In the genomic region with DNA sequence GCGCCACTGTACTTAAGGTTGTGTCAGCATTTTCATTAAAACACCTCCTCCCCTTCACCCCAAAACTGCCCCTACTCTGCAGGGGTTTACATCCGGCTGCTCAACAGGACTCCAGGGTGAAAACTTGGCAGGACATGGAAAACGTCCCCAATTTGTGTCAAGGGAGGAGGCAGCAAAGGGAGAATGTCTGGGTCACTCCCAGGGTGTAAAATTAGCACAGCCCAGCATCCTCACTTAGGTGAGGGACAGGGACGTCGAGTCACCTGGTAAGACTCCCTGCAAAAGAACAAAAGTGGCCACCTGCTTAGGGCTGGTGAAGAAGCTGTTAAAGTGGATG, we compare ENCODE assay signal across 11 cellular contexts.
DNase-seq lines count a peak whose midpoint lies in the region; ATAC-seq and TF ChIP-seq lines count a peak whose summit lies in the region.
"Had no signal": no experiment of that assay in that cellular context is flagged by ENCODE, and none has a peak within 500 bp of the region (broad histone marks: within the 10 kb centered on the region; RNA-seq: fewer than 3 reads in every experiment).

No MANE protein-coding gene starts in this region.

- WGBS in transverse colon (ENCODE audit: low coverage in 1 of 2), 2 donors: 0 to 36% methylated on average over 2 to 5 of the region's 5 CpGs

- BruUV-seq in MCF 10A (replicated peaks; lab: Mats Ljungman, UMichigan): no TSS peak

- peaks cover 51% of the 10 kb centered on the region for H3K4me1 Mint-ChIP-seq in MCF 10A (ENCODE audit: insufficient read depth, unreplicated experiment)
- peaks cover 99% of the 10 kb centered on the region for H3K4me1 Mint-ChIP-seq in activated naive CD8-positive, alpha-beta T cell treated with anti-CD3 and anti-CD28 coated beads for 36 hours
- H3K4me1 Mint-ChIP-seq in memory B cell: peaks cover 59% of the 10 kb centered on the region

- H3K27me3 Mint-ChIP-seq in MCF 10A (ENCODE audit: insufficient read depth, unreplicated experiment) (no peaks in the 10 kb centered on the region), memory B cell (no peaks in the 10 kb centered on the region)
- H3K27me3 Mint-ChIP-seq in activated naive CD8-positive, alpha-beta T cell treated with anti-CD3 and anti-CD28 coated beads for 36 hours: no peaks in the 10 kb centered on the region

- H3K4me1 ChIP-seq in breast epithelium (peaks cover 0 to 7% of the 10 kb centered on the region in 2 donors), transverse colon (peaks cover 80 to 98% (median 96%) of the 10 kb centered on the region in 4 donors)

- H3K9me3 ChIP-seq in breast epithelium (no peaks in the 10 kb centered on the region), transverse colon (no peaks in the 10 kb centered on the region)
- H3K9me3 ChIP-seq: ovary had no signal

- no peak for DNase-seq in breast epithelium (ENCODE audit: low spot score in 2 of 2)
- DNase-seq in MCF 10A (ENCODE audit: unreplicated experiment): no peak
- DNase-seq in activated naive CD8-positive, alpha-beta T cell treated with anti-CD3 and anti-CD28 coated beads for 36 hours: no peak
- no peak for DNase-seq in memory B cell (ENCODE audit: low spot score in 2 of 2)
- DNase-seq in transverse colon: no peak
- DNase-seq in NCI-H1105 treated with DMSO at 0.1 percent for 48 hours (lab: John Stamatoyannopoulos, UW): no peak
- no peak for DNase-seq in amniotic stem cell (lab: John Stamatoyannopoulos, UW)
- DNase-seq in NCI-H146 treated with DMSO at 0.1 percent for 48 hours (lab: John Stamatoyannopoulos, UW; ENCODE audit: unreplicated experiment): no peak
- DNase-seq: NCI-H345, ovary had no signal

- in situ Hi-C loops in transverse colon (cut with MboI; ENCODE audit: low pct_ligation_motif_present in 1 of 4, low pct_unique_long_range_greater_than_20kb in 1 of 4, low sequenced_read_pairs in 3 of 4): loop anchor here in 1 of 4 donors (25.0 kb wide), 1 partner anchor 536 kb away; a partner anchor contains a TSS

- H3K27ac Mint-ChIP-seq in MCF 10A (ENCODE audit: low read depth, unreplicated experiment) (no peak overlapping the region), memory B cell (peak overlapping the region; percentile 95)
- peak overlapping the region; percentile 91 for H3K27ac Mint-ChIP-seq in activated naive CD8-positive, alpha-beta T cell treated with anti-CD3 and anti-CD28 coated beads for 36 hours

- no peaks in the 10 kb centered on the region for H3K36me3 ChIP-seq in breast epithelium
- peaks cover 0 to 4% (median 0%) of the 10 kb centered on the region in 4 donors for H3K36me3 ChIP-seq in transverse colon
- H3K36me3 ChIP-seq: ovary had no signal

- ATAC-seq in memory B cell (ENCODE audit: low read depth): no peak

- H3K27me3 ChIP-seq in breast epithelium: no peaks in the 10 kb centered on the region
- no peaks in the 10 kb centered on the region for H3K27me3 ChIP-seq in transverse colon
- H3K27me3 ChIP-seq: ovary had no signal

- H3K9me3 Mint-ChIP-seq in MCF 10A (ENCODE audit: unreplicated experiment) (no peaks in the 10 kb centered on the region), memory B cell (no peaks in the 10 kb centered on the region)
- H3K9me3 Mint-ChIP-seq in activated naive CD8-positive, alpha-beta T cell treated with anti-CD3 and anti-CD28 coated beads for 36 hours: no peaks in the 10 kb centered on the region
- H3K9me3 Mint-ChIP-seq: CD14-positive monocyte had no signal

- CTCF ChIA-PET in MCF 10A (lab: Yijun Ruan, JAX): interaction anchor here (0.8 to 1.6 kb wide), 3 partner anchors 9 to 55 kb away, joined by 3 to 4 read pairs (median 3); no protein-coding TSS in a partner anchor

- no peak overlapping the region for H3K4me3 ChIP-seq in breast epithelium
- no peak overlapping the region for H3K4me3 ChIP-seq in transverse colon
- H3K4me3 ChIP-seq: ovary had no signal

- POLR2A ChIA-PET in MCF 10A (lab: Yijun Ruan, JAX): interaction anchor here (1.6 to 2.6 kb wide), 2 partner anchors 10 to 12 kb away, joined by 8 to 14 read pairs; no protein-coding TSS in a partner anchor

- TF ChIP-seq CTCF in breast epithelium (IDR thresholded peaks at IDR 0.05): no peak
- TF ChIP-seq CTCF in MCF 10A (IDR thresholded peaks at IDR 0.05; ENCODE audit: unreplicated experiment): no peak
- no peak for TF ChIP-seq CTCF in transverse colon (IDR thresholded peaks at IDR 0.05)

- intact Hi-C loops in breast epithelium (cut with DNase I; ENCODE audit: low total_unique reads): no loop called here
- intact Hi-C loops in MCF 10A (cut with micrococcal nuclease): no loop called here
- intact Hi-C loops in transverse colon (cut with DNase I; ENCODE audit: low total_unique reads): no loop called here

- H3K27ac ChIP-seq in breast epithelium (peak overlapping the region; percentile 50 to 60), transverse colon (peak overlapping the region; percentile 86 to 98 (median 88))
- H3K27ac ChIP-seq: ovary had no signal

- H3K4me3 Mint-ChIP-seq in MCF 10A (ENCODE audit: unreplicated experiment) (no peak overlapping the region), memory B cell (no peak overlapping the region)
- peak overlapping the region; percentile 59 for H3K4me3 Mint-ChIP-seq in activated naive CD8-positive, alpha-beta T cell treated with anti-CD3 and anti-CD28 coated beads for 36 hours
- H3K4me3 Mint-ChIP-seq: CD14-positive monocyte had no signal

- H3K36me3 Mint-ChIP-seq in MCF 10A (ENCODE audit: insufficient read depth, unreplicated experiment) (peaks cover 63% of the 10 kb centered on the region), memory B cell (peaks cover 48% of the 10 kb centered on the region)
- peaks cover 94% of the 10 kb centered on the region for H3K36me3 Mint-ChIP-seq in activated naive CD8-positive, alpha-beta T cell treated with anti-CD3 and anti-CD28 coated beads for 36 hours

- TF ChIP-seq EP300 in transverse colon (IDR thresholded peaks at IDR 0.05; ENCODE audit: low read depth): no peak

- TF ChIP-seq POLR2A in breast epithelium (IDR thresholded peaks at IDR 0.05) (no peak), transverse colon (IDR thresholded peaks at IDR 0.05) (no peak)
